20 cellular contexts compared by ENCODE assay signal in the genomic region with DNA sequence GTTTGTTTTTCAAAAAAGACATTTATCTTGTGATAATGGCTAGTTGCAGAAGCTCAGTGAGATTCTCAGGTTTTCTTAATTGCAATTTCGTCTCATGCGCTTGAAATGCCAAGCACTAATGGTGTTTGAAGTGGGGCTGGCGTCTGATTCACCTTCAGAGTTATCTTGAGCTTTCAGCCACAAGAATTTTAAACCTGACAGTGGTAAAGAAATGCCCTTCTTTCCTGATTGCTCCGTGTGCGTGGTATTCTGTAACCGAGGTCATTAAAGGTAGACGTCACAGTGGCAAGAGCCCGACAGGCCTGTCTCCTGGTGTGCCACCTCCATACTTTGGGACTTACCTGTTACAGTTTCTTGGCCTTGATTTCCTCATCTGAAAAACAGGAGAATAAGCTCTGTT.
"Had no signal": no experiment of that assay in that cellular context is flagged by ENCODE, and none has a peak within 500 bp of the region (broad histone marks: within the 10 kb centered on the region; RNA-seq: fewer than 3 reads in every experiment).

No MANE protein-coding gene starts in this region.

- H3K27me3 ChIP-seq: body of pancreas, right lobe of liver, stomach, suprapubic skin, tibial artery had no signal

- H3K27ac ChIP-seq: body of pancreas, lower lobe of right lung, right lobe of liver, stomach, suprapubic skin, tibial artery, VCaP had no signal

- ATAC-seq: activated naive CD4-positive, alpha-beta T cell treated with anti-CD3 and anti-CD28 coated beads, Interleukin-2, amount 50 U/mL, for 72 hours; activated T-cell treated with anti-CD3 and anti-CD28 coated beads, Interleukin-2, amount 50 U/mL, for 72 hours; body of pancreas; lower lobe of right lung; right lobe of liver had no signal

- H3K4me1 ChIP-seq: body of pancreas, lower lobe of right lung, right lobe of liver, stomach, suprapubic skin, tibial artery had no signal

- H3K4me3 ChIP-seq: body of pancreas, lower lobe of right lung, right lobe of liver, stomach, suprapubic skin, tibial artery had no signal

- H3K36me3 ChIP-seq: lower lobe of right lung, right lobe of liver, stomach, suprapubic skin, tibial artery had no signal

- H3K9me3 ChIP-seq: body of pancreas, lower lobe of right lung, right lobe of liver, stomach, suprapubic skin, tibial artery had no signal

- DNase-seq: activated CD4-positive, alpha-beta T cell treated with anti-CD3 and anti-CD28 coated beads for 4 hours; activated CD4-positive, alpha-beta T cell treated with anti-CD3 and anti-CD28 coated beads, Interleukin-2, amount 50 U/mL, for 4 hours; activated naive CD4-positive, alpha-beta T cell; activated T-cell treated with anti-CD3 and anti-CD28 coated beads for 4 hours; activated T-cell treated with anti-CD3 and anti-CD28 coated beads, Interleukin-2, amount 50 U/mL, for 72 hours; body of pancreas; cortex of kidney; islet precursor cell; lower lobe of right lung; mesenchymal stem cell; right lobe of liver; small intestine; stimulated activated CD4-positive, alpha-beta T cell treated with anti-CD3 and anti-CD28 coated beads, Interleukin-4, amount 100 ng/mL, for 24 hours; stomach; SW 1271; T-helper 9 cell; tibial artery had no signal
